Comparison of ENCODE assay signal across 9 cellular contexts in the genomic region with DNA sequence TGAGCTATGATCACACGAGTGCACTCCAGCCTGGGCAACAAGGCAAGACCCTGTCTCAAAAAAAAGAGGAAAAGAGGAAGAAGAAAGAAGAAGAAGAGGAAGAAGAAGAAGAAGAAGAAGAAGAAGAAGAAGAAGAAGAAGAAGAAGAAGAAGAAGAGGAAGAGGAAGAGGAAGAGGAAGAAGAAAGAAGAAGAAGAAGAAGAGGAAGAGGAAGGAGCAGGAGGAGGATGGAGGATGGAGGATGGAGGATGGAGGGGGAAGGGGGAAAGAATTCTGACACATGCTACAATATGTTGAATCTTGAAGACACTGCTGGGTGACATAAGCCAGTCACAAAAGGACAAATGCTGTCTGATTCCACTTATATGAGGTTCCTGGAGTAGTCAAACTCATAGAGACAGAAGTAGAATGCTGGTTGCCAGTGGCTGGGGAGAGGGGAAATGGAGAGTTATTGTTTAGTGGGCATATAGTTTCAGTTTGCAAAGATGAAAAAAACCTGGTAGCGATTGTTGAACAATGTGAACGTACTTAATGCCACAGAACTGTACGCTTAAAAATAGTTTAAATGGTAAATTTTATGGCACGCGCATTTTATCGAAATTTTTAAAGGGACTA. TPM values are rescaled to one million over a fixed set of nuclear protein-coding genes. Genes with fewer than 3 reads are reported as not detected.
DNase-seq lines count a peak whose midpoint lies in the region; ATAC-seq and TF ChIP-seq lines count a peak whose summit lies in the region.
"Had no signal": no experiment of that assay in that cellular context is flagged by ENCODE, and none has a peak within 500 bp of the region (broad histone marks: within the 10 kb centered on the region; RNA-seq: fewer than 3 reads in every experiment).

No MANE protein-coding gene starts in this region.

- no peaks in the 10 kb centered on the region for H3K9me3 Mint-ChIP-seq in activated naive CD8-positive, alpha-beta T cell treated with anti-CD3 and anti-CD28 coated beads, Interleukin-2, amount 50 U/mL, for 24 hours
- H3K9me3 Mint-ChIP-seq in glutamatergic neuron (ENCODE audit: unreplicated experiment): peaks cover 2% of the 10 kb centered on the region

- intact Hi-C loops in sigmoid colon (cut with DNase I): no loop called here
- intact Hi-C loops in Right ventricle myocardium inferior (cut with DNase I): no loop called here

- no peak for TF ChIP-seq EP300 in sigmoid colon (IDR thresholded peaks at IDR 0.05)

- H3K9me3 ChIP-seq in sigmoid colon: no peaks in the 10 kb centered on the region

- POLR2A ChIA-PET in RWPE1 (lab: Yijun Ruan, JAX; ENCODE audit: low non-redundant PET): no interaction called here

- peaks cover 4% of the 10 kb centered on the region for H3K27me3 Mint-ChIP-seq in activated naive CD8-positive, alpha-beta T cell treated with anti-CD3 and anti-CD28 coated beads, Interleukin-2, amount 50 U/mL, for 24 hours
- H3K27me3 Mint-ChIP-seq in glutamatergic neuron (ENCODE audit: unreplicated experiment): peaks cover 9% of the 10 kb centered on the region

- WGBS in sigmoid colon, 2 donors: 58 to 64% methylated on average over 7 of the region's 7 CpGs

- peak overlapping the region; percentile 96 for H3K27ac Mint-ChIP-seq in activated naive CD8-positive, alpha-beta T cell treated with anti-CD3 and anti-CD28 coated beads, Interleukin-2, amount 50 U/mL, for 24 hours
- no peak overlapping the region for H3K27ac Mint-ChIP-seq in glutamatergic neuron (ENCODE audit: unreplicated experiment)

- peaks cover 0 to 7% (median 4%) of the 10 kb centered on the region in 4 donors for H3K4me1 ChIP-seq in sigmoid colon

- peaks cover 47% of the 10 kb centered on the region for H3K4me1 Mint-ChIP-seq in activated naive CD8-positive, alpha-beta T cell treated with anti-CD3 and anti-CD28 coated beads, Interleukin-2, amount 50 U/mL, for 24 hours
- peaks cover 4% of the 10 kb centered on the region for H3K4me1 Mint-ChIP-seq in glutamatergic neuron (ENCODE audit: low read depth, unreplicated experiment)

- ATAC-seq in GM19023 (IDR thresholded peaks at IDR 0.05; ENCODE audit: unreplicated experiment) (peak; percentile 38), HG03354 (IDR thresholded peaks at IDR 0.05; ENCODE audit: poor library complexity, severe bottlenecking, unreplicated experiment) (peak; percentile 40), GM21381 (IDR thresholded peaks at IDR 0.05; ENCODE audit: unreplicated experiment) (no peak), Right ventricle myocardium inferior (no peak)
- ATAC-seq in activated naive CD8-positive, alpha-beta T cell treated with anti-CD3 and anti-CD28 coated beads, Interleukin-2, amount 50 U/mL, for 24 hours: peak; percentile 78

- TF ChIP-seq CTCF in sigmoid colon (IDR thresholded peaks at IDR 0.05): no peak
- no peak for TF ChIP-seq CTCF in RWPE1 (conservative IDR thresholded peaks at IDR 0.05; ENCODE audit: low read depth)
- no peak for TF ChIP-seq CTCF in glutamatergic neuron (IDR thresholded peaks at IDR 0.05; ENCODE audit: partially characterized antibody, unreplicated experiment)

- H3K27me3 ChIP-seq in sigmoid colon: peaks cover 0 to 36% (median 7%) of the 10 kb centered on the region in 3 donors

- DNase-seq in activated naive CD8-positive, alpha-beta T cell treated with anti-CD3 and anti-CD28 coated beads, Interleukin-2, amount 50 U/mL, for 24 hours: no peak
- DNase-seq in sigmoid colon (no peak), RWPE1 (ENCODE audit: low spot score) (no peak), glutamatergic neuron (no peak), Right ventricle myocardium inferior (ENCODE audit: missing footprints) (no peak)

- H3K27ac ChIP-seq in sigmoid colon (no peak overlapping the region), RWPE1 (no peak overlapping the region)
- H3K27ac ChIP-seq: cardiac muscle cell had no signal

- H3K36me3 Mint-ChIP-seq in activated naive CD8-positive, alpha-beta T cell treated with anti-CD3 and anti-CD28 coated beads, Interleukin-2, amount 50 U/mL, for 24 hours (ENCODE audit: low read depth): no peaks in the 10 kb centered on the region
- no peaks in the 10 kb centered on the region for H3K36me3 Mint-ChIP-seq in glutamatergic neuron (ENCODE audit: unreplicated experiment)

- peak overlapping the region; percentile 80 for H3K4me3 Mint-ChIP-seq in activated naive CD8-positive, alpha-beta T cell treated with anti-CD3 and anti-CD28 coated beads, Interleukin-2, amount 50 U/mL, for 24 hours
- no peak overlapping the region for H3K4me3 Mint-ChIP-seq in glutamatergic neuron (ENCODE audit: unreplicated experiment)

- no peak for TF ChIP-seq POLR2A in sigmoid colon (IDR thresholded peaks at IDR 0.05)

- CTCF ChIA-PET in RWPE1 (lab: Yijun Ruan, JAX): interaction anchor here (0.5 to 2.4 kb wide), 11 partner anchors 9 to 840 kb away, joined by 3 to 15 read pairs (median 4); no protein-coding TSS in a partner anchor

- no peaks in the 10 kb centered on the region for H3K36me3 ChIP-seq in sigmoid colon
- H3K36me3 ChIP-seq: cardiac muscle cell had no signal

- peak overlapping the region in 3 of 4 donors; percentile 23 to 44 (median 25) for H3K4me3 ChIP-seq in sigmoid colon
- H3K4me3 ChIP-seq: cardiac muscle cell had no signal

RNA-seq across cellular contexts. Expression of a gene that starts 47.3 kb away (rescaled TPM):
- total RNA-seq in sigmoid colon (10 to 100 TPM; 19.3 to 33.1 (median 24.5) TPM), glutamatergic neuron (ENCODE audit: unreplicated experiment) (14.6 TPM), Right ventricle myocardium inferior (42.5 TPM)
- polyA plus RNA-seq in sigmoid colon: 100 to 1,000 TPM in 2 of 3 donors, 10 to 100 TPM in 1; 73.2 to 134 (median 113) TPM

Comparison
In these comparisons a context has a peak if more than half of its experiments do, and no peak if none do; other contexts are left out.
1. ATAC-seq: peak in GM19023 (single experiment), HG03354 (single experiment) and activated naive CD8-positive, alpha-beta T cell treated with anti-CD3 and anti-CD28 coated beads, Interleukin-2, amount 50 U/mL, for 24 hours (single experiment); none in GM21381 (single experiment) and Right ventricle myocardium inferior (single experiment).